In the genomic region with DNA sequence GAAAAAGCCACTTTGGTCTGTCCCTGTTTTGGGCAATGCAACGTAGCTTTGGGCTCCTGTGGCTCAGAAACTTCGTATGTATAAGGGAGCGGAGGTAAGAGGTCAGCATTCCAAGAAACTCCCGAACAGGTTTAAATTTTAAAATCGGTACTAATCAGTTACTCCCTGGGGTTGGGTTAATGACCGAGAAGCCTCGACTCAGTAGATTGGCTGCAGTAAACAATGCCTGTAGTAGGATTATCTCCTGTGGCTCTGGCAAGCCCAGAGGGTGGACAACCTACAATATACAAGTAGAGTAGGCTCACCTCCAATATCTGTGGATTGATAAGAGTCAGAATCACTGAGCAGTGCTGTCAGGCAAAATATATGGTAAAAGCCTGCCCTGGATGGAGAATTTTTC, we compare ENCODE assay signal across 2 cellular contexts.
TF ChIP-seq lines count a peak whose summit lies in the region.

No MANE protein-coding gene starts in this region.

TF ChIP-seq in K562, 482 proteins besides CTCF, POLR2A, EP300 and RAD21:
- no peak for TF ChIP-seq ZZZ3 (IDR thresholded peaks at IDR 0.05)
- TF ChIP-seq HNRNPLL (IDR thresholded peaks at IDR 0.05; ENCODE audit: low read depth, low read length, poor library complexity, severe bottlenecking), result no peak
- TF ChIP-seq, protein P1, sequence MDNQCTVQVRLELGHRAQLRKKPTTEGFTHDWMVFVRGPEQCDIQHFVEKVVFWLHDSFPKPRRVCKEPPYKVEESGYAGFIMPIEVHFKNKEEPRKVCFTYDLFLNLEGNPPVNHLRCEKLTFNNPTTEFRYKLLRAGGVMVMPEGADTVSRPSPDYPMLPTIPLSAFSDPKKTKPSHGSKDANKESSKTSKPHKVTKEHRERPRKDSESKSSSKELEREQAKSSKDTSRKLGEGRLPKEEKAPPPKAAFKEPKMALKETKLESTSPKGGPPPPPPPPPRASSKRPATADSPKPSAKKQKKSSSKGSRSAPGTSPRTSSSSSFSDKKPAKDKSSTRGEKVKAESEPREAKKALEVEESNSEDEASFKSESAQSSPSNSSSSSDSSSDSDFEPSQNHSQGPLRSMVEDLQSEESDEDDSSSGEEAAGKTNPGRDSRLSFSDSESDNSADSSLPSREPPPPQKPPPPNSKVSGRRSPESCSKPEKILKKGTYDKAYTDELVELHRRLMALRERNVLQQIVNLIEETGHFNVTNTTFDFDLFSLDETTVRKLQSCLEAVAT (IDR thresholded peaks at IDR 0.05), result no peak
- no peak for TF ChIP-seq ZBTB7A (IDR thresholded peaks at IDR 0.05; ENCODE audit: borderline replicate concordance, control insufficient read depth, low read depth, low read length)
- TF ChIP-seq ATF7 (IDR thresholded peaks at IDR 0.05), result no peak
- TF ChIP-seq MEIS2 (IDR thresholded peaks at IDR 0.05; ENCODE audit: partially characterized antibody), result peak; percentile 2
- TF ChIP-seq L3MBTL2 (IDR thresholded peaks at IDR 0.05), result no peak
- TF ChIP-seq U2AF1 (optimal IDR thresholded peaks at IDR 0.05; ENCODE audit: low read depth, low read length), result no peak
- TF ChIP-seq GABPB1 (CRISPR knock-in tag; IDR thresholded peaks at IDR 0.05), result no peak
- no peak for TF ChIP-seq NFE2L1 (tag; IDR thresholded peaks at IDR 0.05; ENCODE audit: borderline replicate concordance, low read depth)
- TF ChIP-seq HNRNPK (IDR thresholded peaks at IDR 0.05; ENCODE audit: low read depth, low read length, poor library complexity, severe bottlenecking), result no peak
- no peak for TF ChIP-seq ZKSCAN1 (IDR thresholded peaks at IDR 0.05; ENCODE audit: low read depth, low read length)
- 0 out of 2 replicates have a peak, but pooled peaks have one; percentile 21 for TF ChIP-seq SP1 (CRISPR knock-in tag; IDR thresholded peaks at IDR 0.05)
- TF ChIP-seq LEF1 (IDR thresholded peaks at IDR 0.05), result no peak
- TF ChIP-seq PATZ1 (CRISPR knock-in tag; IDR thresholded peaks at IDR 0.05; ENCODE audit: borderline replicate concordance), result no peak

TF ChIP-seq in GM12891, 5 proteins besides CTCF, POLR2A, EP300 and RAD21:
- TF ChIP-seq PAX5 (IDR thresholded peaks at IDR 0.05; ENCODE audit: insufficient read depth, low read length, severe bottlenecking), result no peak
- TF ChIP-seq POU2F2 (IDR thresholded peaks at IDR 0.05; ENCODE audit: low read depth, low read length), result no peak
- TF ChIP-seq SPI1 (IDR thresholded peaks at IDR 0.05; ENCODE audit: low read depth, low read length), result no peak
- no peak for TF ChIP-seq TAF1 (IDR thresholded peaks at IDR 0.05; ENCODE audit: low read depth, low read length)
- no peak for TF ChIP-seq POLR2AphosphoS5 (IDR thresholded peaks at IDR 0.05; ENCODE audit: low read depth, low read length)
